22 cellular contexts compared by ENCODE assay signal in genomic region chr16:50607970-50608557, GRCh38. TPM values are rescaled to one million over a fixed set of nuclear protein-coding genes. Genes with fewer than 3 reads are reported as not detected.
DNase-seq lines count a peak whose midpoint lies in the region; ATAC-seq and TF ChIP-seq lines count a peak whose summit lies in the region.
"Had no signal": no experiment of that assay in that cellular context is flagged by ENCODE, and none has a peak within 500 bp of the region (broad histone marks: within the 10 kb centered on the region; RNA-seq: fewer than 3 reads in every experiment).

No MANE protein-coding gene starts in this region.

- H3K27me3 ChIP-seq in right cardiac atrium (ENCODE audit: control insufficient read depth, insufficient read depth) (no peaks in the 10 kb centered on the region), esophagus (ENCODE audit: control insufficient read depth in 1 of 2, insufficient read depth in 2 of 2, low read length in 2 of 2) (no peaks in the 10 kb centered on the region)
- H3K27me3 ChIP-seq: BLaER1 had no signal

- peaks cover 3% of the 10 kb centered on the region for H3K27me3 Mint-ChIP-seq in nephron progenitor cell (ENCODE audit: low read depth, poor library complexity)
- H3K27me3 Mint-ChIP-seq: CD4-positive, CD25-positive, alpha-beta regulatory T cell had no signal

- 94% methylated on average over 14 of the region's 14 CpGs for WGBS in right cardiac atrium
- 85 to 95% methylated on average over 14 of the region's 14 CpGs for WGBS in esophagus, 2 donors

- no peaks in the 10 kb centered on the region for H3K4me1 ChIP-seq in right cardiac atrium (ENCODE audit: control insufficient read depth, insufficient read depth, low read length)
- peaks cover 3 to 10% of the 10 kb centered on the region in 2 donors for H3K4me1 ChIP-seq in esophagus (ENCODE audit: control insufficient read depth in 2 of 2, insufficient read depth in 2 of 2, low read length in 1 of 2)

- H3K4me3 ChIP-seq in right cardiac atrium (ENCODE audit: low read length) (no peak overlapping the region), esophagus (ENCODE audit: low read depth in 1 of 2, low read length in 2 of 2) (no peak overlapping the region)
- H3K4me3 ChIP-seq: BLaER1, PC-9 had no signal

- H3K4me1 Mint-ChIP-seq in nephron progenitor cell = peaks cover 65% of the 10 kb centered on the region

- ATAC-seq in right cardiac atrium = no peak

- H3K27ac ChIP-seq in right cardiac atrium (ENCODE audit: low read length) (no peak overlapping the region), esophagus (ENCODE audit: low read depth in 2 of 2, low read length in 1 of 2) (peak overlapping the region; percentile 4 to 48), substantia nigra (ENCODE audit: low read depth, low read length, poor library complexity, severe bottlenecking) (peak overlapping the region; percentile 13)
- H3K27ac ChIP-seq: BLaER1, PC-9 had no signal

- H3K9me3 Mint-ChIP-seq in nephron progenitor cell = no peaks in the 10 kb centered on the region
- H3K9me3 Mint-ChIP-seq: CD4-positive, CD25-positive, alpha-beta regulatory T cell had no signal

- H3K27ac Mint-ChIP-seq in nephron progenitor cell = peak overlapping the region; percentile 95
- H3K27ac Mint-ChIP-seq: CD4-positive, CD25-positive, alpha-beta regulatory T cell had no signal

- no peaks in the 10 kb centered on the region for H3K36me3 ChIP-seq in esophagus (ENCODE audit: control insufficient read depth in 2 of 2, insufficient read depth in 2 of 2, low read length in 1 of 2)
- H3K36me3 ChIP-seq: BLaER1 had no signal

- no peak for TF ChIP-seq CTCF in nephron progenitor cell (IDR thresholded peaks at IDR 0.05)

- DNase-seq in right cardiac atrium = peak in 2 of 3 donors; percentile 13 to 25
- DNase-seq in cardiac septum (ENCODE audit: low spot score) = no peak
- no peak for DNase-seq in nephron progenitor cell
- DNase-seq in substantia nigra (lab: John Stamatoyannopoulos, UW) = no peak
- DNase-seq in NCI-H2081 treated with DMSO at 0.1 percent for 48 hours (lab: John Stamatoyannopoulos, UW) = no peak
- no peak for DNase-seq in activated T-cell treated with anti-CD3 and anti-CD28 coated beads, Interleukin-2, amount 50 U/mL, for 48 hours
- no peak for DNase-seq in HuH-7.5 (ENCODE audit: low spot score)
- DNase-seq: CD4-positive, CD25-positive, alpha-beta regulatory T cell; H7; IMR-90; KG1; MM.1S; NCI-H1417; NCI-H1694; NCI-H2029 treated with DMSO at 0.1 percent for 48 hours; NCI-H2227 treated with DMSO at 0.1 percent for 48 hours; NCI-H526 treated with DMSO at 0.1 percent for 48 hours; PC-9; Right ventricle myocardium superior had no signal

- intact Hi-C loops in right cardiac atrium (cut with DNase I) = no loop called here
- intact Hi-C loops in cardiac septum (cut with DNase I) = no loop called here

- H3K36me3 Mint-ChIP-seq in nephron progenitor cell (ENCODE audit: low read depth) = peaks cover 22% of the 10 kb centered on the region

- H3K4me3 Mint-ChIP-seq in nephron progenitor cell = no peak overlapping the region
- H3K4me3 Mint-ChIP-seq: CD4-positive, CD25-positive, alpha-beta regulatory T cell had no signal

- H3K9me3 ChIP-seq in right cardiac atrium (ENCODE audit: control insufficient read depth, low read length) (no peaks in the 10 kb centered on the region), esophagus (ENCODE audit: control insufficient read depth in 2 of 2, insufficient read depth in 1 of 2, low read depth in 1 of 2, low read length in 1 of 2) (no peaks in the 10 kb centered on the region)
- H3K9me3 ChIP-seq: BLaER1 had no signal

RNA-seq across cellular contexts. Expression of gene NKD1, which starts 59.9 kb away (rescaled TPM):
- total RNA-seq in right cardiac atrium = 1 to 10 TPM; 1.1 to 3.2 (median 2.1) TPM
- polyA plus RNA-seq in right cardiac atrium = 0.68 TPM
- 0.40 TPM for total RNA-seq in cardiac septum
- polyA plus RNA-seq in esophagus = 1 to 10 TPM; 1.1 to 2.0 TPM
- total RNA-seq: IMR-90 had no signal
- polyA plus RNA-seq: AG04450, IMR-90 had no signal

Comparison
In these comparisons a context has a peak if more than half of its experiments do, and no peak if none do; other contexts are left out.
1. DNase-seq: peak in right cardiac atrium (2 of 3); none in cardiac septum (single experiment), nephron progenitor cell (single experiment), substantia nigra (0 of 49), NCI-H2081 treated with DMSO at 0.1 percent for 48 hours (single experiment), activated T-cell treated with anti-CD3 and anti-CD28 coated beads, Interleukin-2, amount 50 U/mL, for 48 hours (0 of 2) and HuH-7.5 (single experiment).